ENCODE assay signal across 22 cellular contexts in the genomic region with DNA sequence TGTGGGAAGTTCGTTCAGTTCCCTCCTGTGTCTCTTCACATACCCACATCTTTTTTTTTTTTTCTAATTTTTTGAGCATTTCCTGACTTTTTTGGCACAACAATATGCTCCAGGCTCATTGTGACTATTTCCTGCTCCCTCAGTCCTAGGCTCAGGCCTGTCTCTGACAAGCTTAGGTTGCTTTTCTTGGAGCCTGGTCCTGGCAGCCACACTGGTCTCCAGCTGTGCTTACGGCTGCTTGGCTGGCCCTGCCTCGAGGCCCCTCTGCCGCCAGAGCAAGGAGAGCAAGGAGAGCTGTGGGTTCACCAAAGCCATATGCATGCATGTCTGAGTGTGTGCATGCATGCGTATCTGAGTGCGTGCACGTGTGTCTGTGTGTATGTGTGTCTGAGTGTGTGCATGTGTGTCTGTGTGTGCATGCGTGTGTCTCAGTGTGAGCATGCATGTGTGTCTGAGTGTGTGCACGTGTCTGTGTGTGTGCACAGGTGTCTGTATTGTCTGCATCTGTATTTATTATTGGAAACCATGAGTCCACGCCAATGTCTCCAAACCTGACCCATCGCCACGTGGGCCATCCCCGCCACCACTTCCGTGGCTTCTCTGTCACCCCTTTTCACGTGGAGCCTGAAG.
A peak's percentile ranks its signal among the peaks of the same experiment; 100 is the strongest.
DNase-seq lines count a peak whose midpoint lies in the region; ATAC-seq and TF ChIP-seq lines count a peak whose summit lies in the region.
"Had no signal": no experiment of that assay in that cellular context is flagged by ENCODE, and none has a peak within 500 bp of the region (broad histone marks: within the 10 kb centered on the region; RNA-seq: fewer than 3 reads in every experiment).

No MANE protein-coding gene starts in this region.

- no peak overlapping the region for H3K27ac Mint-ChIP-seq in naive thymus-derived CD4-positive, alpha-beta T cell
- H3K27ac Mint-ChIP-seq: CD4-positive, alpha-beta memory T cell had no signal

- H3K4me3 Mint-ChIP-seq in naive thymus-derived CD4-positive, alpha-beta T cell: no peak overlapping the region
- H3K4me3 Mint-ChIP-seq: CD4-positive, alpha-beta memory T cell had no signal

- peak; percentile 79 for DNase-seq in Right ventricle myocardium superior
- DNase-seq in cardiac septum (ENCODE audit: low spot score): no peak
- DNase-seq in left lung: no peak
- DNase-seq in sciatic nerve (ENCODE audit: low spot score): no peak
- DNase-seq in naive thymus-derived CD4-positive, alpha-beta T cell: no peak
- DNase-seq in anterior cingulate cortex (lab: John Stamatoyannopoulos, UW): no peak
- DNase-seq: 8988T; Caco-2; CD4-positive, alpha-beta memory T cell; DMS 273 treated with DMSO at 0.1 percent for 48 hours; DMS79 treated with DMSO at 0.1 percent for 48 hours; H7; Karpas-422; NCI-H1694; NCI-H2081 treated with DMSO at 0.1 percent for 48 hours; NCI-H2171 treated with DMSO at 0.1 percent for 48 hours; NCI-H524 treated with DMSO at 0.1 percent for 48 hours; NCI-H82; OCI-M1 had no signal

- H3K9me3 ChIP-seq in left lung: no peaks in the 10 kb centered on the region
- H3K9me3 ChIP-seq in naive thymus-derived CD4-positive, alpha-beta T cell (ENCODE audit: control insufficient read depth in 2 of 3, low read length in 3 of 3): no peaks in the 10 kb centered on the region
- H3K9me3 ChIP-seq: BLaER1 treated with 17β-estradiol and CSF1 and Interleukin-3, amounts not matched to agents 10 nM and 100 nM; Caco-2 had no signal

- no peak overlapping the region for H3K4me3 ChIP-seq in left lung
- H3K4me3 ChIP-seq in naive thymus-derived CD4-positive, alpha-beta T cell (ENCODE audit: low read length): no peak overlapping the region
- H3K4me3 ChIP-seq: BLaER1 treated with 17β-estradiol and CSF1 and Interleukin-3, amounts not matched to agents 10 nM and 100 nM had no signal

- no peak overlapping the region for H3K27ac ChIP-seq in left lung
- H3K27ac ChIP-seq in naive thymus-derived CD4-positive, alpha-beta T cell (ENCODE audit: low read depth, low read length): no peak overlapping the region
- H3K27ac ChIP-seq: BLaER1 treated with 17β-estradiol and CSF1 and Interleukin-3, amounts not matched to agents 10 nM and 100 nM had no signal

- no peak for TF ChIP-seq CTCF in left lung (IDR thresholded peaks at IDR 0.05)

- POLR2A ChIA-PET in naive thymus-derived CD4-positive, alpha-beta T cell (lab: Charles Lee): no interaction called here

- H3K36me3 Mint-ChIP-seq in naive thymus-derived CD4-positive, alpha-beta T cell: no peaks in the 10 kb centered on the region
- H3K36me3 Mint-ChIP-seq: CD4-positive, alpha-beta memory T cell had no signal

- H3K27me3 Mint-ChIP-seq in naive thymus-derived CD4-positive, alpha-beta T cell: peaks cover 0 to 5% (median 0%) of the 10 kb centered on the region in 5 donors
- H3K27me3 Mint-ChIP-seq: CD4-positive, alpha-beta memory T cell had no signal

- no peaks in the 10 kb centered on the region for H3K27me3 ChIP-seq in left lung
- no peaks in the 10 kb centered on the region for H3K27me3 ChIP-seq in naive thymus-derived CD4-positive, alpha-beta T cell (ENCODE audit: control insufficient read depth in 2 of 2, insufficient read depth in 2 of 2, low read length in 2 of 2)
- H3K27me3 ChIP-seq: BLaER1 treated with 17β-estradiol and CSF1 and Interleukin-3, amounts not matched to agents 10 nM and 100 nM had no signal

- H3K9me3 Mint-ChIP-seq in naive thymus-derived CD4-positive, alpha-beta T cell: peaks cover 0 to 6% (median 0%) of the 10 kb centered on the region in 11 donors

- H3K36me3 ChIP-seq in left lung: no peaks in the 10 kb centered on the region
- no peaks in the 10 kb centered on the region for H3K36me3 ChIP-seq in naive thymus-derived CD4-positive, alpha-beta T cell (ENCODE audit: control insufficient read depth in 2 of 3, insufficient read depth in 3 of 3, low read length in 3 of 3)
- H3K36me3 ChIP-seq: BLaER1 treated with 17β-estradiol and CSF1 and Interleukin-3, amounts not matched to agents 10 nM and 100 nM had no signal

- no peaks in the 10 kb centered on the region for H3K4me1 Mint-ChIP-seq in naive thymus-derived CD4-positive, alpha-beta T cell
- H3K4me1 Mint-ChIP-seq: CD4-positive, alpha-beta memory T cell had no signal

- no peaks in the 10 kb centered on the region for H3K4me1 ChIP-seq in left lung
- no peaks in the 10 kb centered on the region for H3K4me1 ChIP-seq in naive thymus-derived CD4-positive, alpha-beta T cell (ENCODE audit: control insufficient read depth in 2 of 2, insufficient read depth in 2 of 2, low read length in 2 of 2)
- H3K4me1 ChIP-seq: Caco-2 had no signal

- ATAC-seq in Right ventricle myocardium superior (ENCODE audit: poor library complexity): peak; percentile 96
- ATAC-seq in left lung: peak; percentile 29
- ATAC-seq in sciatic nerve: peak; percentile 92
- ATAC-seq in naive thymus-derived CD4-positive, alpha-beta T cell: no peak
- ATAC-seq in SK-N-SH treated with all-trans-retinoic acid at 6 μM for 48 hours: no peak
- no peak for ATAC-seq in HG03196 (IDR thresholded peaks at IDR 0.05; ENCODE audit: unreplicated experiment)

- intact Hi-C loops in Right ventricle myocardium superior (cut with DNase I) (no loop called here), cardiac septum (cut with DNase I) (no loop called here), left lung (cut with DNase I) (no loop called here), sciatic nerve (cut with DNase I) (no loop called here)
- intact Hi-C loops in naive thymus-derived CD4-positive, alpha-beta T cell (cut with micrococcal nuclease): no loop called here

- CTCF ChIA-PET in naive thymus-derived CD4-positive, alpha-beta T cell (lab: Charles Lee): no interaction called here

TF ChIP-seq in SK-N-SH treated with all-trans-retinoic acid at 6 μM for 48 hours, 23 proteins besides CTCF, POLR2A, EP300 and RAD21:
- TF ChIP-seq GLIS3 (CRISPR knock-in tag; IDR thresholded peaks at IDR 0.05) (no peak), ZFP3 (CRISPR knock-in tag; IDR thresholded peaks at IDR 0.05) (no peak), TCF4 (CRISPR knock-in tag; IDR thresholded peaks at IDR 0.05; ENCODE audit: borderline replicate concordance) (no peak), TOX (CRISPR knock-in tag; IDR thresholded peaks at IDR 0.05; ENCODE audit: borderline replicate concordance) (no peak), ESRRG (CRISPR knock-in tag; IDR thresholded peaks at IDR 0.05) (no peak), SNAI2 (CRISPR knock-in tag; IDR thresholded peaks at IDR 0.05) (no peak)
- TF ChIP-seq, protein P1, sequence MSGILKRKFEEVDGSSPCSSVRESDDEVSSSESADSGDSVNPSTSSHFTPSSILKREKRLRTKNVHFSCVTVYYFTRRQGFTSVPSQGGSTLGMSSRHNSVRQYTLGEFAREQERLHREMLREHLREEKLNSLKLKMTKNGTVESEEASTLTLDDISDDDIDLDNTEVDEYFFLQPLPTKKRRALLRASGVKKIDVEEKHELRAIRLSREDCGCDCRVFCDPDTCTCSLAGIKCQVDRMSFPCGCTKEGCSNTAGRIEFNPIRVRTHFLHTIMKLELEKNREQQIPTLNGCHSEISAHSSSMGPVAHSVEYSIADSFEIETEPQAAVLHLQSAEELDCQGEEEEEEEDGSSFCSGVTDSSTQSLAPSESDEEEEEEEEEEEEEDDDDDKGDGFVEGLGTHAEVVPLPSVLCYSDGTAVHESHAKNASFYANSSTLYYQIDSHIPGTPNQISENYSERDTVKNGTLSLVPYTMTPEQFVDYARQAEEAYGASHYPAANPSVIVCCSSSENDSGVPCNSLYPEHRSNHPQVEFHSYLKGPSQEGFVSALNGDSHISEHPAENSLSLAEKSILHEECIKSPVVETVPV (CRISPR knock-in tag; IDR thresholded peaks at IDR 0.05): no peak

Comparison
In these comparisons a context has a peak if more than half of its experiments do, and no peak if none do; other contexts are left out.
1. ATAC-seq: peak in Right ventricle myocardium superior (single experiment), left lung (single experiment) and sciatic nerve (single experiment); none in naive thymus-derived CD4-positive, alpha-beta T cell (single experiment), SK-N-SH treated with all-trans-retinoic acid at 6 μM for 48 hours (single experiment) and HG03196 (single experiment).